Comparison of ENCODE assay signal across 23 cellular contexts in genomic region chr11:125465701-125466100, GRCh38.
"Had no signal": no experiment of that assay in that cellular context is flagged by ENCODE, and none has a peak within 500 bp of the region (broad histone marks: within the 10 kb centered on the region; RNA-seq: fewer than 3 reads in every experiment).

No MANE protein-coding gene starts in this region.

- DNase-seq: colonic mucosa; dermis blood vessel endothelial cell; effector CD4-positive, alpha-beta T cell; endodermal cell; erythroblast; foreskin keratinocyte; heart left ventricle; hippocampal formation; kidney glomerular epithelial cell; mammary epithelial cell; naive thymus-derived CD4-positive, alpha-beta T cell; nephron progenitor cell; posterior cingulate gyrus; stimulated activated CD4-positive, alpha-beta T cell treated with anti-CD3 and anti-CD28 coated beads, Interleukin-12 subunit alpha, Interleukin-12 subunit beta, amount 100 ng/mL, for 4 hours; stimulated activated naive CD4-positive, alpha-beta T cell treated with Interleukin-2 at 50 U/mL for 16 hours; tibial artery; upper lobe of left lung; uterus had no signal

- ATAC-seq: foreskin keratinocyte; heart left ventricle; left lobe of liver; naive thymus-derived CD4-positive, alpha-beta T cell; sciatic nerve had no signal

- H3K9me3 ChIP-seq: colonic mucosa, heart left ventricle, neutrophil, suprapubic skin, tibial artery, upper lobe of left lung, uterus had no signal

- H3K4me3 Mint-ChIP-seq: endodermal cell; naive thymus-derived CD4-positive, alpha-beta T cell; nephron progenitor cell had no signal

- H3K9me3 Mint-ChIP-seq: endodermal cell; naive thymus-derived CD4-positive, alpha-beta T cell; nephron progenitor cell had no signal

- H3K27me3 ChIP-seq: colonic mucosa, foreskin keratinocyte, heart left ventricle, suprapubic skin, tibial artery, upper lobe of left lung, uterus had no signal

- H3K36me3 Mint-ChIP-seq: naive thymus-derived CD4-positive, alpha-beta T cell had no signal

- H3K4me1 ChIP-seq: colonic mucosa, foreskin keratinocyte, heart left ventricle, suprapubic skin, upper lobe of left lung, uterus had no signal

- H3K4me3 ChIP-seq: colonic mucosa, heart left ventricle, skin epidermis, suprapubic skin, tibial artery, upper lobe of left lung, uterus had no signal

- H3K4me1 Mint-ChIP-seq: naive thymus-derived CD4-positive, alpha-beta T cell had no signal

- H3K36me3 ChIP-seq: colonic mucosa, neutrophil, suprapubic skin, upper lobe of left lung, uterus had no signal

- H3K27ac Mint-ChIP-seq: endodermal cell, nephron progenitor cell had no signal

- H3K27ac ChIP-seq: colonic mucosa, foreskin keratinocyte, heart left ventricle, neutrophil, skin epidermis, suprapubic skin, tibial artery, upper lobe of left lung, uterus had no signal
